1 cellular context compared by ENCODE assay signal in the genomic region with DNA sequence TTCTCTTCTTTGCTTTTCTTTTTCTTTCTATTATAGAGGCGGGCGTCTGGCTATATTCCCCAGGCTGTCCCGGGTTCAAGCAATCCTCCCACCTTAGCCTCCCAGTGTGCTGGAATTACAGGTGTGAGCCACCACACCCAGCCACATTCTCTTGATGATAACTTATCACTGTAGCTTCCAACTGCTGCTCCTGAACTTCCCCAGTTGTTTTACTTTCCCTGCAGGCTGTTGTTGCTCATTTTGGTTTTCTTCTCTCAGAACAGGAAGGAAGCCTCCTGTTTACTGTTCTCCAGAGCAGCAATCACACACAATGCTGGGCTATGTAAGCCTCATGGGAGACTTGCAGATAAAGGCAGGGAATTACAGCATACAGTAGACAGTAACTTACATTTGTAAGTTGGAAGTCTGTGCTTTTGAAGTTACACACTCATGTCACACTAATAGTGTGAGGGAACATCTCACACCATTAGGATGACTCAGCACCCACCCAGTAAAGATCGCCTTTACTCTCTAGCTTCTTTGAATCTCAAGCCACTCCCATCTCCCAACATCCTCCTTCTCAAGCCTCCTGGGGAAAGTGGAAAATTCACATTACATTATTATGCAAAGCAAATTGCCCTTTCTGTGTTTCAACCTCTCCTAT.
TF ChIP-seq lines count a peak whose summit lies in the region.

No MANE protein-coding gene starts in this region.

TF ChIP-seq in WTC11, 78 proteins besides CTCF, POLR2A, EP300 and RAD21 (continued from another document):
- no peak for TF ChIP-seq ARID4B (CRISPR knock-in tag; IDR thresholded peaks at IDR 0.05; ENCODE audit: borderline replicate concordance)
- TF ChIP-seq ZNF423 (CRISPR knock-in tag; IDR thresholded peaks at IDR 0.05) = peak; percentile 17; the same call in 1 of the 2 replicates
- TF ChIP-seq NFE2L1 (CRISPR knock-in tag; IDR thresholded peaks at IDR 0.05) = peak; percentile 97
- TF ChIP-seq ETV6 (CRISPR knock-in tag; IDR thresholded peaks at IDR 0.05) = 0 out of 2 replicates have a peak, but pooled peaks have one; percentile 32
- TF ChIP-seq, protein P1, sequence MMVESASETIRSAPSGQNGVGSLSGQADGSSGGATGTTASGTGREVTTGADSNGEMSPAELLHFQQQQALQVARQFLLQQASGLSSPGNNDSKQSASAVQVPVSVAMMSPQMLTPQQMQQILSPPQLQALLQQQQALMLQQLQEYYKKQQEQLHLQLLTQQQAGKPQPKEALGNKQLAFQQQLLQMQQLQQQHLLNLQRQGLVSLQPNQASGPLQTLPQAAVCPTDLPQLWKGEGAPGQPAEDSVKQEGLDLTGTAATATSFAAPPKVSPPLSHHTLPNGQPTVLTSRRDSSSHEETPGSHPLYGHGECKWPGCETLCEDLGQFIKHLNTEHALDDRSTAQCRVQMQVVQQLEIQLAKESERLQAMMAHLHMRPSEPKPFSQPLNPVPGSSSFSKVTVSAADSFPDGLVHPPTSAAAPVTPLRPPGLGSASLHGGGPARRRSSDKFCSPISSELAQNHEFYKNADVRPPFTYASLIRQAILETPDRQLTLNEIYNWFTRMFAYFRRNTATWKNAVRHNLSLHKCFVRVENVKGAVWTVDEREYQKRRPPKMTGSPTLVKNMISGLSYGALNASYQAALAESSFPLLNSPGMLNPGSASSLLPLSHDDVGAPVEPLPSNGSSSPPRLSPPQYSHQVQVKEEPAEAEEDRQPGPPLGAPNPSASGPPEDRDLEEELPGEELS (CRISPR knock-in tag; IDR thresholded peaks at IDR 0.05) = 0 out of 2 replicates have a peak, but pooled peaks have one; percentile 31
